ENCODE assay signal across 8 cellular contexts in genomic region chr1:110554871-110555801, GRCh38. TPM values are rescaled to one million over a fixed set of nuclear protein-coding genes. Genes with fewer than 3 reads are reported as not detected.
A peak's percentile ranks its signal among the peaks of the same experiment; 100 is the strongest.
DNase-seq lines count a peak whose midpoint lies in the region; ATAC-seq and TF ChIP-seq lines count a peak whose summit lies in the region.

No MANE protein-coding gene starts in this region.

- peaks cover 0 to 28% of the 10 kb centered on the region in 2 donors for H3K27me3 ChIP-seq in breast epithelium

- peak overlapping the region in 1 of 2 donors; percentile 20 for H3K27ac ChIP-seq in breast epithelium

- peaks cover 0 to 2% of the 10 kb centered on the region in 2 donors for H3K4me1 ChIP-seq in breast epithelium

- DNase-seq in activated gamma-delta T cell treated with Interleukin-2 at 50 U/mL for 16 hours, result peak; percentile 54
- DNase-seq in activated gamma-delta T cell (lab: John Stamatoyannopoulos, UW), result no peak
- no peak for DNase-seq in breast epithelium (ENCODE audit: low spot score in 2 of 2)
- peak; percentile 22 for DNase-seq in iris pigment epithelial cell (ENCODE audit: low read depth)
- DNase-seq in stimulated activated CD4-positive, alpha-beta T cell treated with anti-CD3 and anti-CD28 coated beads, Interleukin-1b, Interleukin-23, amount 100 ng/mL, for 24 hours (ENCODE audit: low read depth in 4 of 4, low spot score in 1 of 4), result peak in 3 of 4 experiments; percentile 28 to 55 (median 39)
- no peak for DNase-seq in RKO (ENCODE audit: low spot score)

- no peak for TF ChIP-seq POLR2A in breast epithelium (IDR thresholded peaks at IDR 0.05)

- no peaks in the 10 kb centered on the region for H3K36me3 ChIP-seq in breast epithelium

- no peaks in the 10 kb centered on the region for H3K9me3 ChIP-seq in breast epithelium

- TF ChIP-seq CTCF in WI38 (IDR thresholded peaks at IDR 0.05; ENCODE audit: low read depth, low read length) (peak; percentile 22; the same call in 1 of the 2 replicates), breast epithelium (IDR thresholded peaks at IDR 0.05) (peak in 2 of 3 donors; percentile 48 to 59)

- intact Hi-C loops in breast epithelium (cut with DNase I; ENCODE audit: low total_unique reads), result no loop called here

- ATAC-seq in HG03342 (IDR thresholded peaks at IDR 0.05; ENCODE audit: unreplicated experiment), result no peak

- H3K4me3 ChIP-seq in WI38 (ENCODE audit: low read depth, low read length) (0 out of 2 replicates have a peak overlapping the region, but pooled peaks have one; percentile 1), breast epithelium (peak overlapping the region; percentile 20 to 62 (median 46))

RNA-seq across cellular contexts. Expression of gene KCNA10, which starts 36.2 kb away (rescaled TPM):
- not detected for total RNA-seq in breast epithelium

RNA-seq across cellular contexts. Expression of gene KCNA2, which starts 51.0 kb away (rescaled TPM):
- total RNA-seq in breast epithelium, result 10 to 100 TPM in 1 of 3 donors, under 1 TPM in 2; 0.33 to 13.8 (median 0.59) TPM

Comparison
In these comparisons a context has a peak if more than half of its experiments do, and no peak if none do; other contexts are left out.
1. DNase-seq: peak in activated gamma-delta T cell treated with Interleukin-2 at 50 U/mL for 16 hours (single experiment), iris pigment epithelial cell (single experiment) and stimulated activated CD4-positive, alpha-beta T cell treated with anti-CD3 and anti-CD28 coated beads, Interleukin-1b, Interleukin-23, amount 100 ng/mL, for 24 hours (3 of 4); none in activated gamma-delta T cell (single experiment), breast epithelium (0 of 2) and RKO (single experiment).